Comparison of ENCODE assay signal across 1 cellular context in the genomic region with DNA sequence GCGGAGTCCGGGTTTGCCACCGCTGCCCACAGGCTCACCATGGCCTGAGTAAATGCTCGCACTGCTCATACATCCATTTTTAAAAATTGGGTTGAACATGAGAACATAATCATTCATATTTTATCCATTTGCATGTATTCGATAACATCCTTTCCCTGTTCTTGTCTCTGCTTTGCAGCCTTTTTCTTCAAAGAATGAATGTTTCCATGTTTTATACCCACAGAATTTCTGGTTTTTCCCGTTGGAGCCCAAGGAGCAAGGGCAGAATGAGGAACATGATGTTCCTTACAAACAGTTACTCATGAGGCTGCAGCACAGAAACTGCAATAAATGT.
TF ChIP-seq lines count a peak whose summit lies in the region.

No MANE protein-coding gene starts in this region.

TF ChIP-seq in A549, 52 proteins besides CTCF, POLR2A, EP300 and RAD21 (continued from another document):
- TF ChIP-seq, protein P1, sequence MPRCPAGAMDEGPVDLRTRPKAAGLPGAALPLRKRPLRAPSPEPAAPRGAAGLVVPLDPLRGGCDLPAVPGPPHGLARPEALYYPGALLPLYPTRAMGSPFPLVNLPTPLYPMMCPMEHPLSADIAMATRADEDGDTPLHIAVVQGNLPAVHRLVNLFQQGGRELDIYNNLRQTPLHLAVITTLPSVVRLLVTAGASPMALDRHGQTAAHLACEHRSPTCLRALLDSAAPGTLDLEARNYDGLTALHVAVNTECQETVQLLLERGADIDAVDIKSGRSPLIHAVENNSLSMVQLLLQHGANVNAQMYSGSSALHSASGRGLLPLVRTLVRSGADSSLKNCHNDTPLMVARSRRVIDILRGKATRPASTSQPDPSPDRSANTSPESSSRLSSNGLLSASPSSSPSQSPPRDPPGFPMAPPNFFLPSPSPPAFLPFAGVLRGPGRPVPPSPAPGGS (IDR thresholded peaks at IDR 0.05): no peak
- TF ChIP-seq FOSL2 (IDR thresholded peaks at IDR 0.05): no peak
- no peak for TF ChIP-seq FOSL2 (CRISPR knock-in tag; IDR thresholded peaks at IDR 0.05)
